ENCODE assay signal across 25 cellular contexts in genomic region chr2:3886036-3886435, GRCh38.
"Had no signal": no experiment of that assay in that cellular context is flagged by ENCODE, and none has a peak within 500 bp of the region (broad histone marks: within the 10 kb centered on the region; RNA-seq: fewer than 3 reads in every experiment).

No MANE protein-coding gene starts in this region.

- H3K27ac ChIP-seq: neural progenitor cell, neutrophil, pancreas, prostate gland, right lobe of liver, sigmoid colon, stomach, thoracic aorta, thyroid gland, tibial nerve, upper lobe of left lung, uterus had no signal

- DNase-seq: naive thymus-derived CD4-positive, alpha-beta T cell; natural killer cell; nucleus accumbens; pancreas; right cardiac atrium; right lobe of liver; sigmoid colon; small intestine; stimulated activated CD4-positive, alpha-beta T cell treated with anti-CD3 and anti-CD28 coated beads, Interleukin-15, amount 100 ng/mL, for 24 hours; stimulated activated CD4-positive, alpha-beta T cell treated with anti-CD3 and anti-CD28 coated beads, Interleukin-2, amount 100 ng/mL, for 24 hours; stimulated activated CD4-positive, alpha-beta T cell treated with anti-CD3 and anti-CD28 coated beads, Interleukin-2, amount 100 ng/mL, for 48 hours; stimulated activated CD4-positive, alpha-beta T cell treated with anti-CD3 and anti-CD28 coated beads, Interleukin-4, amount 100 ng/mL, for 24 hours; stimulated activated naive B cell treated with anti-CD40 and anti-IgM and Interleukin-4, amounts not matched to agents 10 μg/mL and 1 μg/mL and 100 μg/mL, for 72 hours; stimulated activated naive CD4-positive, alpha-beta T cell treated with Interleukin-2 at 50 U/mL for 16 hours; stomach; thyroid gland; trophoblast cell; upper lobe of left lung; uterus had no signal

- H3K36me3 ChIP-seq: neural progenitor cell, neutrophil, pancreas, prostate gland, right lobe of liver, sigmoid colon, stomach, thoracic aorta, thyroid gland, tibial nerve, upper lobe of left lung, uterus had no signal

- ATAC-seq: naive thymus-derived CD4-positive, alpha-beta T cell; natural killer cell; pancreas; right cardiac atrium; right lobe of liver; stimulated activated effector memory CD8-positive, alpha-beta T cell treated with anti-CD3 and anti-CD28 coated beads, Interleukin-12 subunit alpha, Interleukin-12 subunit beta, amount 100 ng/mL, for 72 hours; stimulated activated naive B cell treated with anti-CD40 and anti-IgM and Interleukin-4, amounts not matched to agents 10 μg/mL and 1 μg/mL and 100 μg/mL, for 72 hours had no signal

- H3K9me3 ChIP-seq: neutrophil, pancreas, prostate gland, right lobe of liver, sigmoid colon, thoracic aorta, thyroid gland, tibial nerve, upper lobe of left lung, uterus had no signal

- H3K4me3 ChIP-seq: neural progenitor cell, pancreas, prostate gland, right lobe of liver, sigmoid colon, stomach, thoracic aorta, thyroid gland, tibial nerve, upper lobe of left lung, uterus had no signal

- H3K4me1 ChIP-seq: neural progenitor cell, pancreas, prostate gland, right lobe of liver, stomach, thyroid gland, tibial nerve, upper lobe of left lung, uterus had no signal

- H3K27me3 ChIP-seq: neural progenitor cell, neutrophil, pancreas, right lobe of liver, sigmoid colon, stomach, thyroid gland, tibial nerve, upper lobe of left lung, uterus had no signal
